In the genomic region with DNA sequence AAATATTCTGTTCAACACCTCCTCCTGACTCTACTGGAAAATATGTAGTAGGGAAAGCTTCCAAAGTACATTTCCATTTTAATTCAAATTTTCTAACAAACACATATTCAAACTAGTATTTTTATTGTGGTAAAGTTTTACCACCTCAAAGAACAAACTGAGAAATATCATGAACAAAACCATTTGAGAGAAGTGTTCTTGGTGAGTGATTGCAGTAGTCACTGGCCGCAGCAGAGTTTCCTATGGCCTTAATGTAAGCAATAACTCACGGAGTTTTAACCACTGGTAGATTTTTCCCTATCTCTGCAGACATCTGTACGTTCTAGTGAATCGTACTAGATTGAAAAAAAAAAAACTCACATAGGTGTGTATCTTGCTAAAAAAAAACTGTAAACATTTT, we compare ENCODE assay signal across 20 cellular contexts.
DNase-seq lines count a peak whose midpoint lies in the region; ATAC-seq and TF ChIP-seq lines count a peak whose summit lies in the region.
"Had no signal": no experiment of that assay in that cellular context is flagged by ENCODE, and none has a peak within 500 bp of the region (broad histone marks: within the 10 kb centered on the region; RNA-seq: fewer than 3 reads in every experiment).

No MANE protein-coding gene starts in this region.

- no peak for TF ChIP-seq CTCF in GM10266 (IDR thresholded peaks at IDR 0.05; ENCODE audit: control insufficient read depth, insufficient read depth, low read depth, missing control alignments)

- DNase-seq in astrocyte of the hippocampus (ENCODE audit: low read depth, low spot score): peak; percentile 25
- no peak for DNase-seq in GM10266 (ENCODE audit: extremely low spot score)
- DNase-seq in GOT3 (lab: John Stamatoyannopoulos, UW): no peak
- DNase-seq: 8988T; ACHN; BE2C; C1 segment of cervical spinal cord; CD4-positive, alpha-beta memory T cell; CD4-positive, CD25-positive, alpha-beta regulatory T cell; CD8-positive, alpha-beta memory T cell; COR-L47; DMS 273 treated with DMSO at 0.1 percent for 48 hours; DMS153; DMS53; DMS79; DND-41; EL; GDM1 had no signal

- ATAC-seq in HG02610 (IDR thresholded peaks at IDR 0.05; ENCODE audit: unreplicated experiment) (peak; percentile 71), GM21390 (IDR thresholded peaks at IDR 0.05; ENCODE audit: unreplicated experiment) (no peak)
